In genomic region chr1:150236614-150236934, GRCh38 we compare ENCODE assay signal across 1 cellular context.
TF ChIP-seq lines count a peak whose summit lies in the region.

No MANE protein-coding gene starts in this region.

TF ChIP-seq in K562, 482 proteins besides CTCF, POLR2A, EP300 and RAD21 (continued from another document and continues in another):
- TF ChIP-seq, protein P1, sequence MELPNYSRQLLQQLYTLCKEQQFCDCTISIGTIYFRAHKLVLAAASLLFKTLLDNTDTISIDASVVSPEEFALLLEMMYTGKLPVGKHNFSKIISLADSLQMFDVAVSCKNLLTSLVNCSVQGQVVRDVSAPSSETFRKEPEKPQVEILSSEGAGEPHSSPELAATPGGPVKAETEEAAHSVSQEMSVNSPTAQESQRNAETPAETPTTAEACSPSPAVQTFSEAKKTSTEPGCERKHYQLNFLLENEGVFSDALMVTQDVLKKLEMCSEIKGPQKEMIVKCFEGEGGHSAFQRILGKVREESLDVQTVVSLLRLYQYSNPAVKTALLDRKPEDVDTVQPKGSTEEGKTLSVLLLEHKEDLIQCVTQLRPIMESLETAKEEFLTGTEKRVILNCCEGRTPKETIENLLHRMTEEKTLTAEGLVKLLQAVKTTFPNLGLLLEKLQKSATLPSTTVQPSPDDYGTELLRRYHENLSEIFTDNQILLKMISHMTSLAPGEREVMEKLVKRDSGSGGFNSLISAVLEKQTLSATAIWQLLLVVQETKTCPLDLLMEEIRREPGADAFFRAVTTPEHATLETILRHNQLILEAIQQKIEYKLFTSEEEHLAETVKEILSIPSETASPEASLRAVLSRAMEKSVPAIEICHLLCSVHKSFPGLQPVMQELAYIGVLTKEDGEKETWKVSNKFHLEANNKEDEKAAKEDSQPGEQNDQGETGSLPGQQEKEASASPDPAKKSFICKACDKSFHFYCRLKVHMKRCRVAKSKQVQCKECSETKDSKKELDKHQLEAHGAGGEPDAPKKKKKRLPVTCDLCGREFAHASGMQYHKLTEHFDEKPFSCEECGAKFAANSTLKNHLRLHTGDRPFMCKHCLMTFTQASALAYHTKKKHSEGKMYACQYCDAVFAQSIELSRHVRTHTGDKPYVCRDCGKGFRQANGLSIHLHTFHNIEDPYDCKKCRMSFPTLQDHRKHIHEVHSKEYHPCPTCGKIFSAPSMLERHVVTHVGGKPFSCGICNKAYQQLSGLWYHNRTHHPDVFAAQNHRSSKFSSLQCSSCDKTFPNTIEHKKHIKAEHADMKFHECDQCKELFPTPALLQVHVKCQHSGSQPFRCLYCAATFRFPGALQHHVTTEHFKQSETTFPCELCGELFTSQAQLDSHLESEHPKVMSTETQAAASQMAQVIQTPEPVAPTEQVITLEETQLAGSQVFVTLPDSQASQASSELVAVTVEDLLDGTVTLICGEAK (IDR thresholded peaks at IDR 0.05): no peak
- TF ChIP-seq, protein P1 (CRISPR knock-in tag; IDR thresholded peaks at IDR 0.05): no peak
- TF ChIP-seq ZBED1 (IDR thresholded peaks at IDR 0.05) (no peak), NFATC3 (IDR thresholded peaks at IDR 0.05) (no peak), KLF10 (CRISPR knock-in tag; IDR thresholded peaks at IDR 0.05) (no peak), ATF1 (CRISPR knock-in tag; IDR thresholded peaks at IDR 0.05) (no peak), ATF1 (tag; IDR thresholded peaks at IDR 0.05) (no peak), CBFA2T3 (IDR thresholded peaks at IDR 0.05) (no peak), SMAD4 (CRISPR knock-in tag; conservative IDR thresholded peaks at IDR 0.05) (peak; percentile 5; the same call in 1 of the 2 replicates), NCOA2 (IDR thresholded peaks at IDR 0.05; ENCODE audit: partially characterized antibody in 2 of 2) (no peak), ZEB2 (IDR thresholded peaks at IDR 0.05) (0 out of 2 replicates have a peak, but pooled peaks have one; percentile 2), CREBBP (IDR thresholded peaks at IDR 0.05; ENCODE audit: low read depth, low read length) (no peak), HMG20A (CRISPR knock-in tag; conservative IDR thresholded peaks at IDR 0.05) (no peak), ZNF444 (CRISPR knock-in tag; IDR thresholded peaks at IDR 0.05) (no peak), JUND (IDR thresholded peaks at IDR 0.05; ENCODE audit: borderline replicate concordance, low read depth, low read length) (no peak), JUND (tag; IDR thresholded peaks at IDR 0.05; ENCODE audit: borderline replicate concordance, low read depth, low read length) (no peak), HDAC1 (IDR thresholded peaks at IDR 0.05) (0 out of 4 replicates have a peak, but pooled peaks of 1 of the 2 experiments have one; percentile 17), ZNF584 (CRISPR knock-in tag; IDR thresholded peaks at IDR 0.05; ENCODE audit: low read depth) (0 out of 2 replicates have a peak, but pooled peaks have one; percentile 47), SIN3A (IDR thresholded peaks at IDR 0.05; ENCODE audit: borderline replicate concordance in 2 of 2, control insufficient read depth in 1 of 2, low read depth in 2 of 2, low read length in 2 of 2) (no peak), PRPF4 (IDR thresholded peaks at IDR 0.05; ENCODE audit: insufficient read depth, low read depth, low read length, poor library complexity, severe bottlenecking) (no peak), MTF1 (CRISPR knock-in tag; IDR thresholded peaks at IDR 0.05; ENCODE audit: borderline replicate concordance) (no peak), ZNF324 (CRISPR knock-in tag; IDR thresholded peaks at IDR 0.05) (no peak), SP2 (IDR thresholded peaks at IDR 0.05; ENCODE audit: extremely low read depth, low read depth, low read length, poor library complexity, severe bottlenecking) (no peak), ZNF318 (IDR thresholded peaks at IDR 0.05; ENCODE audit: borderline replicate concordance in 1 of 2, low read depth in 1 of 2) (no peak), HDGF (IDR thresholded peaks at IDR 0.05) (0 out of 2 replicates have a peak, but pooled peaks have one; percentile 23), CBX5 (IDR thresholded peaks at IDR 0.05; ENCODE audit: borderline replicate concordance, low read depth) (no peak), MECOM (CRISPR knock-in tag; IDR thresholded peaks at IDR 0.05) (peak; percentile 57; the same call in 1 of the 2 replicates), ARNT (IDR thresholded peaks at IDR 0.05) (peak in 1 of 2 experiments; percentile 18; a peak in 1 of 4 replicates), BRD4 (IDR thresholded peaks at IDR 0.05) (no peak; the same call in 1 of the 2 replicates), KDM1A (IDR thresholded peaks at IDR 0.05) (peak; percentile 75 to 79; a peak in 3 of 4 replicates), BACH1 (tag; IDR thresholded peaks at IDR 0.05) (no peak)
- TF ChIP-seq, protein P2, sequence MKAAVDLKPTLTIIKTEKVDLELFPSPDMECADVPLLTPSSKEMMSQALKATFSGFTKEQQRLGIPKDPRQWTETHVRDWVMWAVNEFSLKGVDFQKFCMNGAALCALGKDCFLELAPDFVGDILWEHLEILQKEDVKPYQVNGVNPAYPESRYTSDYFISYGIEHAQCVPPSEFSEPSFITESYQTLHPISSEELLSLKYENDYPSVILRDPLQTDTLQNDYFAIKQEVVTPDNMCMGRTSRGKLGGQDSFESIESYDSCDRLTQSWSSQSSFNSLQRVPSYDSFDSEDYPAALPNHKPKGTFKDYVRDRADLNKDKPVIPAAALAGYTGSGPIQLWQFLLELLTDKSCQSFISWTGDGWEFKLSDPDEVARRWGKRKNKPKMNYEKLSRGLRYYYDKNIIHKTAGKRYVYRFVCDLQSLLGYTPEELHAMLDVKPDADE (conservative IDR thresholded peaks at IDR 0.05; ENCODE audit: control insufficient read depth, low read depth, low read length): no peak
- TF ChIP-seq, protein P3, sequence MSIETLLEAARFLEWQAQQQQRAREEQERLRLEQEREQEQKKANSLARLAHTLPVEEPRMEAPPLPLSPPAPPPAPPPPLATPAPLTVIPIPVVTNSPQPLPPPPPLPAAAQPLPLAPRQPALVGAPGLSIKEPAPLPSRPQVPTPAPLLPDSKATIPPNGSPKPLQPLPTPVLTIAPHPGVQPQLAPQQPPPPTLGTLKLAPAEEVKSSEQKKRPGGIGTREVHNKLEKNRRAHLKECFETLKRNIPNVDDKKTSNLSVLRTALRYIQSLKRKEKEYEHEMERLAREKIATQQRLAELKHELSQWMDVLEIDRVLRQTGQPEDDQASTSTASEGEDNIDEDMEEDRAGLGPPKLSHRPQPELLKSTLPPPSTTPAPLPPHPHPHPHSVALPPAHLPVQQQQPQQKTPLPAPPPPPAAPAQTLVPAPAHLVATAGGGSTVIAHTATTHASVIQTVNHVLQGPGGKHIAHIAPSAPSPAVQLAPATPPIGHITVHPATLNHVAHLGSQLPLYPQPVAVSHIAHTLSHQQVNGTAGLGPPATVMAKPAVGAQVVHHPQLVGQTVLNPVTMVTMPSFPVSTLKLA (conservative IDR thresholded peaks at IDR 0.05): 0 out of 4 replicates have a peak, but pooled peaks have one; percentile 2 to 11
- TF ChIP-seq, protein P4, sequence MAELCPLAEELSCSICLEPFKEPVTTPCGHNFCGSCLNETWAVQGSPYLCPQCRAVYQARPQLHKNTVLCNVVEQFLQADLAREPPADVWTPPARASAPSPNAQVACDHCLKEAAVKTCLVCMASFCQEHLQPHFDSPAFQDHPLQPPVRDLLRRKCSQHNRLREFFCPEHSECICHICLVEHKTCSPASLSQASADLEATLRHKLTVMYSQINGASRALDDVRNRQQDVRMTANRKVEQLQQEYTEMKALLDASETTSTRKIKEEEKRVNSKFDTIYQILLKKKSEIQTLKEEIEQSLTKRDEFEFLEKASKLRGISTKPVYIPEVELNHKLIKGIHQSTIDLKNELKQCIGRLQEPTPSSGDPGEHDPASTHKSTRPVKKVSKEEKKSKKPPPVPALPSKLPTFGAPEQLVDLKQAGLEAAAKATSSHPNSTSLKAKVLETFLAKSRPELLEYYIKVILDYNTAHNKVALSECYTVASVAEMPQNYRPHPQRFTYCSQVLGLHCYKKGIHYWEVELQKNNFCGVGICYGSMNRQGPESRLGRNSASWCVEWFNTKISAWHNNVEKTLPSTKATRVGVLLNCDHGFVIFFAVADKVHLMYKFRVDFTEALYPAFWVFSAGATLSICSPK (IDR thresholded peaks at IDR 0.05; ENCODE audit: borderline replicate concordance): no peak
- TF ChIP-seq, protein P5, sequence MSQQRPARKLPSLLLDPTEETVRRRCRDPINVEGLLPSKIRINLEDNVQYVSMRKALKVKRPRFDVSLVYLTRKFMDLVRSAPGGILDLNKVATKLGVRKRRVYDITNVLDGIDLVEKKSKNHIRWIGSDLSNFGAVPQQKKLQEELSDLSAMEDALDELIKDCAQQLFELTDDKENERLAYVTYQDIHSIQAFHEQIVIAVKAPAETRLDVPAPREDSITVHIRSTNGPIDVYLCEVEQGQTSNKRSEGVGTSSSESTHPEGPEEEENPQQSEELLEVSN (IDR thresholded peaks at IDR 0.05; ENCODE audit: borderline replicate concordance in 1 of 2, extremely low read depth in 1 of 2, insufficient read depth in 1 of 2, insufficient read length in 1 of 2, low read depth in 1 of 2, low read length in 1 of 2, poor library complexity in 1 of 2, severe bottlenecking in 1 of 2): no peak
